Comparison of ENCODE assay signal across 13 cellular contexts in the genomic region with DNA sequence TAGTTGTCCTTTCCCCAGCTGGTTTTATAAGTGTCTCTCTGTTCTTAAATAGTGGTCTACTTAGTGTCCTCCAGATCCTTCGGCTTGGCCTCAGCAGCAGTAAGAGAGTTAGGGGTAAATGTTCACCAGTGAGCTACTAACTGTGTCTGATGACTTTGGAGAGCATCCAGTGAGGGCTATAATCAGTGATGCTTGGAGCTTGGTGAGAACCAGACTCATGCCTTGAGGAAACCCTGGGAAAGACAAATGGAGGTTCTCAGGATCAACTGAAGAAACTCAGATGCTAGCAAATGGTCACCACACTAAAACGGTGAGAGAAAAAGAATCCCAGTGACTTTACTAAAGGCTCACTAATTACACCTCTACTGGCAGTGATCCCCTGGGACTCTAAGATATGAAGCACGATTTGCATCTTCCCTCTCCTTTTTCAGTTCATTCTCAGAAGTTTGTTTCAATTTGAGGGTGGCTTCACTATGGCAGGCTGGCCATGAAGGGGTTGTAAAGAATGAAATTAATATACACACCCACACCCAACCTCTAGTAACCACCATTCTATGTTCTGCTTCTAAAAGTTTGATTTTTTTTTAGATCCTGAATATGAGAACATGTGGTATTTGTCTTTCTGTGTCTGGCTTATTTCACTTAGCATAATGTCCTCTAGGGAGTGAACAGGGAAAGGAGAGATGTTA.
DNase-seq lines count a peak whose midpoint lies in the region; ATAC-seq and TF ChIP-seq lines count a peak whose summit lies in the region.
"Had no signal": no experiment of that assay in that cellular context is flagged by ENCODE, and none has a peak within 500 bp of the region (broad histone marks: within the 10 kb centered on the region; RNA-seq: fewer than 3 reads in every experiment).

No MANE protein-coding gene starts in this region.

- no peak for TF ChIP-seq CTCF in GM12864 (IDR thresholded peaks at IDR 0.05; ENCODE audit: low read depth, low read length, missing control alignments)

- POLR2A ChIA-PET in HEK293T (lab: Yijun Ruan, JAX): no interaction called here

- ATAC-seq in HG02571 (IDR thresholded peaks at IDR 0.05; ENCODE audit: unreplicated experiment) (peak; percentile 86), HG03175 (IDR thresholded peaks at IDR 0.05; ENCODE audit: unreplicated experiment) (peak; percentile 89)
- ATAC-seq: naive thymus-derived CD4-positive, alpha-beta T cell had no signal

- CTCF ChIA-PET in HEK293T (lab: Yijun Ruan, JAX): no interaction called here

- H3K4me3 ChIP-seq in GM12864 (ENCODE audit: low read depth, low read length): no peak overlapping the region
- H3K4me3 ChIP-seq: uterus had no signal

- peak; percentile 54 for DNase-seq in GM12864 (ENCODE audit: low read depth)
- peak; percentile 4 for DNase-seq in GM19238 (ENCODE audit: insufficient read length, low spot score)
- DNase-seq in NCI-H774 (lab: John Stamatoyannopoulos, UW): no peak
- no peak for DNase-seq in activated gamma-delta T cell (lab: John Stamatoyannopoulos, UW)
- no peak for DNase-seq in activated CD4-positive, alpha-beta T cell treated with anti-CD3 and anti-CD28 coated beads, Interleukin-2, amount 50 U/mL, for 4 hours
- no peak for DNase-seq in HEK293T (ENCODE audit: extremely low spot score)
- DNase-seq: activated CD4-positive, CD25-positive, alpha-beta regulatory T cell treated with anti-CD3 and anti-CD28 coated beads, Interleukin-2, amount 50 U/mL, for 72 hours; activated effector memory CD4-positive, alpha-beta T cell treated with Interleukin-2 at 50 U/mL for 16 hours; central memory CD4-positive, alpha-beta T cell; naive thymus-derived CD4-positive, alpha-beta T cell; uterus had no signal

TF ChIP-seq in HEK293T, 16 proteins besides CTCF, POLR2A, EP300 and RAD21:
- TF ChIP-seq ARNT (IDR thresholded peaks at IDR 0.05): no peak
- no peak for TF ChIP-seq TARDBP (IDR thresholded peaks at IDR 0.05)
- TF ChIP-seq, protein P1, sequence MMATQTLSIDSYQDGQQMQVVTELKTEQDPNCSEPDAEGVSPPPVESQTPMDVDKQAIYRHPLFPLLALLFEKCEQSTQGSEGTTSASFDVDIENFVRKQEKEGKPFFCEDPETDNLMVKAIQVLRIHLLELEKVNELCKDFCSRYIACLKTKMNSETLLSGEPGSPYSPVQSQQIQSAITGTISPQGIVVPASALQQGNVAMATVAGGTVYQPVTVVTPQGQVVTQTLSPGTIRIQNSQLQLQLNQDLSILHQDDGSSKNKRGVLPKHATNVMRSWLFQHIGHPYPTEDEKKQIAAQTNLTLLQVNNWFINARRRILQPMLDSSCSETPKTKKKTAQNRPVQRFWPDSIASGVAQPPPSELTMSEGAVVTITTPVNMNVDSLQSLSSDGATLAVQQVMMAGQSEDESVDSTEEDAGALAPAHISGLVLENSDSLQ (IDR thresholded peaks at IDR 0.05): no peak
- no peak for TF ChIP-seq LEF1 (IDR thresholded peaks at IDR 0.05; ENCODE audit: borderline replicate concordance)
- no peak for TF ChIP-seq ELF4 (IDR thresholded peaks at IDR 0.05)
- TF ChIP-seq FOXM1 (IDR thresholded peaks at IDR 0.05; ENCODE audit: borderline replicate concordance): no peak
- TF ChIP-seq FOXA1 (IDR thresholded peaks at IDR 0.05): no peak
- no peak for TF ChIP-seq CTBP1 (IDR thresholded peaks at IDR 0.05; ENCODE audit: borderline replicate concordance)
- no peak for TF ChIP-seq BHLHE40 (IDR thresholded peaks at IDR 0.05; ENCODE audit: borderline replicate concordance)
- TF ChIP-seq ZNF384 (IDR thresholded peaks at IDR 0.05): no peak
- no peak for TF ChIP-seq HDGF (IDR thresholded peaks at IDR 0.05; ENCODE audit: borderline replicate concordance)
- TF ChIP-seq SP1 (IDR thresholded peaks at IDR 0.05): no peak
- TF ChIP-seq L3MBTL2 (conservative IDR thresholded peaks at IDR 0.05): no peak
- no peak for TF ChIP-seq NFRKB (IDR thresholded peaks at IDR 0.05)
- no peak for TF ChIP-seq SUZ12 (IDR thresholded peaks at IDR 0.05)
- no peak for TF ChIP-seq FOXK2 (IDR thresholded peaks at IDR 0.05)

Comparison
In these comparisons a context has a peak if more than half of its experiments do, and no peak if none do; other contexts are left out.
1. DNase-seq: peak in GM12864 (single experiment) and GM19238 (single experiment); none in NCI-H774 (single experiment), activated gamma-delta T cell (single experiment), activated CD4-positive, alpha-beta T cell treated with anti-CD3 and anti-CD28 coated beads, Interleukin-2, amount 50 U/mL, for 4 hours (0 of 2) and HEK293T (single experiment).